16 cellular contexts compared by ENCODE assay signal in genomic region chr1:225415307-225415706, GRCh38. TPM values are rescaled to one million over a fixed set of nuclear protein-coding genes. Genes with fewer than 3 reads are reported as not detected.
DNase-seq lines count a peak whose midpoint lies in the region; ATAC-seq and TF ChIP-seq lines count a peak whose summit lies in the region.
"Had no signal": no experiment of that assay in that cellular context is flagged by ENCODE, and none has a peak within 500 bp of the region (broad histone marks: within the 10 kb centered on the region; RNA-seq: fewer than 3 reads in every experiment).

No MANE protein-coding gene starts in this region.

- H3K4me2 ChIP-seq in IMR-90 (ENCODE audit: low read depth, low read length), result no peak overlapping the region

- no peaks in the 10 kb centered on the region for H3K27me3 ChIP-seq in IMR-90 (ENCODE audit: control insufficient read depth, insufficient read depth, low read length)
- H3K27me3 ChIP-seq: Peyer's patch had no signal

- H3K4me1 ChIP-seq in IMR-90 (ENCODE audit: control insufficient read depth, insufficient read depth, low read length), result no peaks in the 10 kb centered on the region; the same call in 1 of the 2 replicates

- H2BK15ac ChIP-seq in IMR-90 (ENCODE audit: low read depth, low read length), result no peak overlapping the region

- H4K5ac ChIP-seq in IMR-90 (ENCODE audit: low read depth, low read length), result no peak overlapping the region

- H3K27me3 Mint-ChIP-seq in activated naive CD8-positive, alpha-beta T cell, result no peaks in the 10 kb centered on the region
- H3K27me3 Mint-ChIP-seq in activated naive CD8-positive, alpha-beta T cell treated with anti-CD3 and anti-CD28 coated beads, Interleukin-2, amount 50 U/mL, for 24 hours, result no peaks in the 10 kb centered on the region
- H3K27me3 Mint-ChIP-seq in activated T-helper 17 cell treated with anti-CD3 and anti-CD28 coated beads, Interleukin-2, amount 50 U/mL, for 72 hours, result no peaks in the 10 kb centered on the region
- H3K27me3 Mint-ChIP-seq: CD4-positive, alpha-beta memory T cell; IgD-negative memory B cell had no signal

- no peaks in the 10 kb centered on the region; the same call in 1 of the 2 replicates for H3K9me1 ChIP-seq in IMR-90 (ENCODE audit: insufficient read depth, low read length)

- peaks cover 19 to 30% of the 10 kb centered on the region in 2 experiments; a peak in 3 of 4 replicates for H3K79me1 ChIP-seq in IMR-90 (ENCODE audit: low read depth in 1 of 2, low read length in 2 of 2)

- no peak overlapping the region for H3K14ac ChIP-seq in IMR-90 (replicated peaks; ENCODE audit: low read depth, low read length)

- no peak overlapping the region for H4K8ac ChIP-seq in IMR-90 (ENCODE audit: low read depth in 2 of 2, low read length in 2 of 2)

- H4K20me1 ChIP-seq in IMR-90 (ENCODE audit: insufficient read depth, low read length), result no peaks in the 10 kb centered on the region

- no peak for ATAC-seq in activated naive CD8-positive, alpha-beta T cell treated with anti-CD3 and anti-CD28 coated beads, Interleukin-2, amount 50 U/mL, for 24 hours
- ATAC-seq in IMR-90 (ENCODE audit: low read depth), result no peak
- ATAC-seq in activated T-helper 17 cell treated with anti-CD3 and anti-CD28 coated beads, Interleukin-2, amount 50 U/mL, for 72 hours (replicated peaks), result no peak
- ATAC-seq in stimulated activated effector memory CD8-positive, alpha-beta T cell treated with anti-CD3 and anti-CD28 coated beads, Interleukin-12 subunit alpha, Interleukin-12 subunit beta, amount 100 ng/mL, for 72 hours, result no peak
- ATAC-seq in SK-N-SH treated with all-trans-retinoic acid at 6 μM for 48 hours, result no peak

- no peak overlapping the region for H3K56ac ChIP-seq in IMR-90 (ENCODE audit: extremely low read depth, insufficient read depth, low read length)

- H3K9ac ChIP-seq in IMR-90 (ENCODE audit: low read depth, low read length), result no peak overlapping the region

- dilution Hi-C loops in IMR-90 (cut with HindIII; ENCODE audit: low sequenced_read_pairs, unreplicated experiment), result no loop called here

- POLR2A ChIA-PET in IMR-90 (lab: Charles Lee; ENCODE audit: unreplicated experiment), result no interaction called here

- no peak for TF ChIP-seq RAD21 in IMR-90 (IDR thresholded peaks at IDR 0.05; ENCODE audit: low read length)

- H3K9me3 ChIP-seq in IMR-90 (ENCODE audit: control insufficient read depth, insufficient read depth, low read length), result no peaks in the 10 kb centered on the region
- H3K9me3 ChIP-seq: Peyer's patch had no signal

- H3K4me3 Mint-ChIP-seq in activated naive CD8-positive, alpha-beta T cell, result no peak overlapping the region
- H3K4me3 Mint-ChIP-seq in activated naive CD8-positive, alpha-beta T cell treated with anti-CD3 and anti-CD28 coated beads, Interleukin-2, amount 50 U/mL, for 24 hours, result no peak overlapping the region
- no peak overlapping the region for H3K4me3 Mint-ChIP-seq in activated T-helper 17 cell treated with anti-CD3 and anti-CD28 coated beads, Interleukin-2, amount 50 U/mL, for 72 hours
- H3K4me3 Mint-ChIP-seq in stimulated activated effector memory CD8-positive, alpha-beta T cell treated with anti-CD3 and anti-CD28 coated beads, Interleukin-12 subunit alpha, Interleukin-12 subunit beta, amount 100 ng/mL, for 72 hours, result no peak overlapping the region
- H3K4me3 Mint-ChIP-seq: CD4-positive, alpha-beta memory T cell; IgD-negative memory B cell had no signal

- BruUV-seq in IMR-90 (replicated peaks; lab: Mats Ljungman, UMichigan), result no TSS peak

- intact Hi-C loops in IMR-90 (cut with micrococcal nuclease), result no loop called here
- intact Hi-C loops in posterior cingulate gyrus (cut with DNase I), result no loop called here

- H2AK5ac ChIP-seq in IMR-90 (ENCODE audit: low read depth, low read length), result no peak overlapping the region

- no peaks in the 10 kb centered on the region for H3K9me3 Mint-ChIP-seq in activated naive CD8-positive, alpha-beta T cell (ENCODE audit: low read depth)
- H3K9me3 Mint-ChIP-seq in activated naive CD8-positive, alpha-beta T cell treated with anti-CD3 and anti-CD28 coated beads, Interleukin-2, amount 50 U/mL, for 24 hours, result no peaks in the 10 kb centered on the region
- H3K9me3 Mint-ChIP-seq in activated T-helper 17 cell treated with anti-CD3 and anti-CD28 coated beads, Interleukin-2, amount 50 U/mL, for 72 hours, result no peaks in the 10 kb centered on the region
- H3K9me3 Mint-ChIP-seq in stimulated activated effector memory CD8-positive, alpha-beta T cell treated with anti-CD3 and anti-CD28 coated beads, Interleukin-12 subunit alpha, Interleukin-12 subunit beta, amount 100 ng/mL, for 72 hours, result no peaks in the 10 kb centered on the region
- H3K9me3 Mint-ChIP-seq: CD4-positive, alpha-beta memory T cell; IgD-negative memory B cell had no signal

- no peak for TF ChIP-seq POLR2A in IMR-90 (IDR thresholded peaks at IDR 0.05; ENCODE audit: low read depth, low read length)

- WGBS in IMR-90 (ENCODE audit: extremely low coverage in 2 of 2, insufficient read length in 1 of 2), 2 experiments, result 100% methylated on average over 1 of the region's 4 CpGs; no CpG with 5 or more reads in 1 of the 2 experiments

- no peak overlapping the region for H2AFZ ChIP-seq in IMR-90 (replicated peaks; ENCODE audit: low read length, poor library complexity)

- peaks cover 12% of the 10 kb centered on the region for H3K36me3 Mint-ChIP-seq in activated naive CD8-positive, alpha-beta T cell
- H3K36me3 Mint-ChIP-seq in activated naive CD8-positive, alpha-beta T cell treated with anti-CD3 and anti-CD28 coated beads, Interleukin-2, amount 50 U/mL, for 24 hours (ENCODE audit: low read depth), result peaks cover 75% of the 10 kb centered on the region
- H3K36me3 Mint-ChIP-seq in activated T-helper 17 cell treated with anti-CD3 and anti-CD28 coated beads, Interleukin-2, amount 50 U/mL, for 72 hours (ENCODE audit: low read depth), result peaks cover 100% of the 10 kb centered on the region
- H3K36me3 Mint-ChIP-seq in stimulated activated effector memory CD8-positive, alpha-beta T cell treated with anti-CD3 and anti-CD28 coated beads, Interleukin-12 subunit alpha, Interleukin-12 subunit beta, amount 100 ng/mL, for 72 hours, result peaks cover 100% of the 10 kb centered on the region

- TF ChIP-seq CTCF in IMR-90 (conservative IDR thresholded peaks at IDR 0.05; ENCODE audit: low read depth, low read length), result no peak

- H3K4ac ChIP-seq in IMR-90 (ENCODE audit: low read depth, low read length), result no peak overlapping the region

- peak overlapping the region; percentile 43 for H3K27ac Mint-ChIP-seq in activated naive CD8-positive, alpha-beta T cell
- no peak overlapping the region for H3K27ac Mint-ChIP-seq in activated naive CD8-positive, alpha-beta T cell treated with anti-CD3 and anti-CD28 coated beads, Interleukin-2, amount 50 U/mL, for 24 hours
- peak overlapping the region; percentile 41 for H3K27ac Mint-ChIP-seq in activated T-helper 17 cell treated with anti-CD3 and anti-CD28 coated beads, Interleukin-2, amount 50 U/mL, for 72 hours
- H3K27ac Mint-ChIP-seq in stimulated activated effector memory CD8-positive, alpha-beta T cell treated with anti-CD3 and anti-CD28 coated beads, Interleukin-12 subunit alpha, Interleukin-12 subunit beta, amount 100 ng/mL, for 72 hours, result peak overlapping the region; percentile 3
- H3K27ac Mint-ChIP-seq: IgD-negative memory B cell had no signal

- CTCF ChIA-PET in IMR-90 (lab: Yijun Ruan, JAX), result interaction anchor here (1.5 kb wide), 1 partner anchor 10 kb away, joined by 4 read pairs; no protein-coding TSS in a partner anchor

- no peak overlapping the region for H3K4me3 ChIP-seq in IMR-90 (ENCODE audit: insufficient read depth, low read depth, low read length)
- H3K4me3 ChIP-seq: Peyer's patch had no signal

- no peak overlapping the region for H3K27ac ChIP-seq in IMR-90 (ENCODE audit: insufficient read depth, low read length)
- H3K27ac ChIP-seq: Peyer's patch had no signal

- in situ Hi-C loops in IMR-90 (cut with MboI; ENCODE audit: low sequenced_read_pairs), result loop anchor here (25.0 kb wide), 1 partner anchor 928 kb away; no protein-coding TSS in a partner anchor

- H2BK20ac ChIP-seq in IMR-90 (ENCODE audit: low read depth, low read length), result no peak overlapping the region

- no peak overlapping the region for H3K18ac ChIP-seq in IMR-90 (ENCODE audit: low read depth, low read length)

- no peak for DNase-seq in activated naive CD8-positive, alpha-beta T cell treated with anti-CD3 and anti-CD28 coated beads, Interleukin-2, amount 50 U/mL, for 24 hours
- no peak for DNase-seq in IMR-90
- DNase-seq in stimulated activated effector memory CD8-positive, alpha-beta T cell treated with anti-CD3 and anti-CD28 coated beads, Interleukin-12 subunit alpha, Interleukin-12 subunit beta, amount 100 ng/mL, for 72 hours (ENCODE audit: low spot score in 2 of 2), result no peak
- DNase-seq in posterior cingulate gyrus, result no peak
- no peak for DNase-seq in NCI-H748 (lab: John Stamatoyannopoulos, UW; ENCODE audit: unreplicated experiment)
- DNase-seq: CD4-positive, alpha-beta memory T cell; NCI-H1105 treated with DMSO at 0.1 percent for 48 hours; NCI-H187 treated with DMSO at 0.1 percent for 48 hours; NCI-H2171 treated with DMSO at 0.1 percent for 48 hours; NCI-H82; Peyer's patch; Right ventricle myocardium superior had no signal

- H4K91ac ChIP-seq in IMR-90 (ENCODE audit: insufficient read depth, low read depth, low read length), result no peak overlapping the region

- no peak overlapping the region for H2AK9ac ChIP-seq in IMR-90 (replicated peaks; ENCODE audit: low read depth, low read length, poor library complexity)

- no peak overlapping the region for H2BK120ac ChIP-seq in IMR-90 (ENCODE audit: low read depth, low read length)

- H3K4me1 Mint-ChIP-seq in activated naive CD8-positive, alpha-beta T cell (ENCODE audit: low read depth), result peaks cover 22% of the 10 kb centered on the region
- H3K4me1 Mint-ChIP-seq in activated naive CD8-positive, alpha-beta T cell treated with anti-CD3 and anti-CD28 coated beads, Interleukin-2, amount 50 U/mL, for 24 hours, result no peaks in the 10 kb centered on the region
- no peaks in the 10 kb centered on the region for H3K4me1 Mint-ChIP-seq in activated T-helper 17 cell treated with anti-CD3 and anti-CD28 coated beads, Interleukin-2, amount 50 U/mL, for 72 hours
- peaks cover 19% of the 10 kb centered on the region for H3K4me1 Mint-ChIP-seq in stimulated activated effector memory CD8-positive, alpha-beta T cell treated with anti-CD3 and anti-CD28 coated beads, Interleukin-12 subunit alpha, Interleukin-12 subunit beta, amount 100 ng/mL, for 72 hours

- no peak overlapping the region for H2BK5ac ChIP-seq in IMR-90 (ENCODE audit: low read depth, low read length, poor library complexity, severe bottlenecking)

- H3K36me3 ChIP-seq in IMR-90 (ENCODE audit: control insufficient read depth, insufficient read depth, low read length), result peaks cover 29% of the 10 kb centered on the region

- no peak overlapping the region for H3K23ac ChIP-seq in IMR-90 (ENCODE audit: low read depth, low read length)

TF ChIP-seq in IMR-90, 13 proteins besides CTCF, POLR2A, EP300 and RAD21 (continues in another document):
- no peak for TF ChIP-seq CHD1 (IDR thresholded peaks at IDR 0.05; ENCODE audit: low read depth, low read length)

RNA-seq across cellular contexts. Expression of gene LBR, which starts 12.5 kb away (rescaled TPM):
- 21.3 and 37.5 TPM in 2 replicates for total RNA-seq in IMR-90 (2012; rRNA removed)
- 18.2 and 24.9 TPM in 2 replicates for polyA plus RNA-seq in IMR-90 (2012; rRNA removed)
- polyA plus RNA-seq in IMR-90 (2012; cell fraction: cytosol; rRNA removed), result 5.2 and 5.4 TPM in 2 replicates
- polyA plus RNA-seq in IMR-90 (2012; cell fraction: nucleus; rRNA removed; ENCODE audit: low replicate concordance), result 9.9 and 32.7 TPM in 2 replicates
- total RNA-seq in activated T-helper 17 cell treated with anti-CD3 and anti-CD28 coated beads, Interleukin-2, amount 50 U/mL, for 72 hours, result 100 to 1,000 TPM; 123 to 184 TPM
